In the genomic region with DNA sequence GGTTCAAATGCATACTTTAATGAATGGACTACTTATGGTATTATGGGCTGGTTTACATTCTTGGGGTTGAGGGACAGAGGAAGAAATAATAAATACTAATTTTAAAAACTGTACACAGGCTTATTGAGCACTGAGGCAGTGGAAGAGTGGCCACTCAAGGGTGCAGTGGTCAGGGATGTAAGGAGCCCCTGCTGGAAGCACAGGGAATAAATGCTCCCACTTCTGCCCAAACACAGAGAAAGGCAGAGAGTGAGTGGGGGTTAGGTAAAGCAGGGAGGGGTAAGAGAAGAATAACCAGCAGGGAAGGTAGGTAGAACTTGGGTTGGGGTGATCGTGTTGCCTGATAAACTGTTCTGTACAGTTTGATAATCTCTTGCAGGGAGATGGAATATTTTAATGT, we compare ENCODE assay signal across 1 cellular context.
TF ChIP-seq lines count a peak whose summit lies in the region.

No MANE protein-coding gene starts in this region.

TF ChIP-seq in K562, 482 proteins besides CTCF, POLR2A, EP300 and RAD21 (continued from another document):
- TF ChIP-seq, protein P1, sequence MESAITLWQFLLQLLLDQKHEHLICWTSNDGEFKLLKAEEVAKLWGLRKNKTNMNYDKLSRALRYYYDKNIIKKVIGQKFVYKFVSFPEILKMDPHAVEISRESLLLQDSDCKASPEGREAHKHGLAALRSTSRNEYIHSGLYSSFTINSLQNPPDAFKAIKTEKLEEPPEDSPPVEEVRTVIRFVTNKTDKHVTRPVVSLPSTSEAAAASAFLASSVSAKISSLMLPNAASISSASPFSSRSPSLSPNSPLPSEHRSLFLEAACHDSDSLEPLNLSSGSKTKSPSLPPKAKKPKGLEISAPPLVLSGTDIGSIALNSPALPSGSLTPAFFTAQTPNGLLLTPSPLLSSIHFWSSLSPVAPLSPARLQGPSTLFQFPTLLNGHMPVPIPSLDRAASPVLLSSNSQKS (CRISPR knock-in tag; IDR thresholded peaks at IDR 0.05): no peak
- no peak for TF ChIP-seq ZNF197 (CRISPR knock-in tag; IDR thresholded peaks at IDR 0.05; ENCODE audit: low read depth)
- TF ChIP-seq ZNF174 (CRISPR knock-in tag; IDR thresholded peaks at IDR 0.05): no peak
- no peak for TF ChIP-seq ZNF830 (CRISPR knock-in tag; IDR thresholded peaks at IDR 0.05)
- TF ChIP-seq PCBP1 (IDR thresholded peaks at IDR 0.05; ENCODE audit: low read depth, low read length, poor library complexity, severe bottlenecking): no peak
- TF ChIP-seq HDAC8 (tag; IDR thresholded peaks at IDR 0.05): no peak
- TF ChIP-seq PHF20 (IDR thresholded peaks at IDR 0.05; ENCODE audit: partially characterized antibody): no peak
- TF ChIP-seq, protein P2, sequence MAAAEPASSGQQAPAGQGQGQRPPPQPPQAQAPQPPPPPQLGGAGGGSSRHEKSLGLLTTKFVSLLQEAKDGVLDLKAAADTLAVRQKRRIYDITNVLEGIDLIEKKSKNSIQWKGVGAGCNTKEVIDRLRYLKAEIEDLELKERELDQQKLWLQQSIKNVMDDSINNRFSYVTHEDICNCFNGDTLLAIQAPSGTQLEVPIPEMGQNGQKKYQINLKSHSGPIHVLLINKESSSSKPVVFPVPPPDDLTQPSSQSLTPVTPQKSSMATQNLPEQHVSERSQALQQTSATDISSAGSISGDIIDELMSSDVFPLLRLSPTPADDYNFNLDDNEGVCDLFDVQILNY (CRISPR knock-in tag; IDR thresholded peaks at IDR 0.05): no peak
- TF ChIP-seq ZNF695 (CRISPR knock-in tag; IDR thresholded peaks at IDR 0.05): no peak
